In genomic region chr3:131026321-131027151, GRCh38 we compare ENCODE assay signal across 8 cellular contexts. TPM values are rescaled to one million over a fixed set of nuclear protein-coding genes. Genes with fewer than 3 reads are reported as not detected.
DNase-seq lines count a peak whose midpoint lies in the region; ATAC-seq and TF ChIP-seq lines count a peak whose summit lies in the region.

ASTE1 (minus strand) TSS chr3:131026825; CDS start chr3:131025306, 1,519 bp downstream.
NEK11 (plus strand) TSS chr3:131026877; CDS start chr3:131029709, 2,832 bp downstream.

- H3K36me3 Mint-ChIP-seq in naive thymus-derived CD4-positive, alpha-beta T cell, result peaks cover 8 to 26% (median 21%) of the 10 kb centered on the region in 5 donors
- H3K36me3 Mint-ChIP-seq in stimulated activated naive B cell treated with anti-CD40 and anti-IgM and Interleukin-4, amounts not matched to agents 10 μg/mL and 1 μg/mL and 100 μg/mL, for 72 hours, result peaks cover 20% of the 10 kb centered on the region in 2 donors

- peak; percentile 90 for DNase-seq in DMS79 treated with DMSO at 0.1 percent for 48 hours (lab: John Stamatoyannopoulos, UW)
- peak; percentile 61 for DNase-seq in Panc1 (ENCODE audit: low read depth, low spot score)
- peak; percentile 85 for DNase-seq in activated T-helper 1 cell treated with Interleukin-2 at 50 U/mL for 16 hours (ENCODE audit: low read depth)
- peak; percentile 85 for DNase-seq in fibroblast of gingiva (ENCODE audit: low read depth)
- DNase-seq in naive thymus-derived CD4-positive, alpha-beta T cell, result peak; percentile 87 to 95 (median 92)
- DNase-seq in stimulated activated naive B cell treated with anti-CD40 and anti-IgM and Interleukin-4, amounts not matched to agents 10 μg/mL and 1 μg/mL and 100 μg/mL, for 72 hours, result peak; percentile 86

- H3K27me3 Mint-ChIP-seq in naive thymus-derived CD4-positive, alpha-beta T cell, result peaks cover 0 to 6% (median 0%) of the 10 kb centered on the region in 5 donors
- no peaks in the 10 kb centered on the region for H3K27me3 Mint-ChIP-seq in stimulated activated naive B cell treated with anti-CD40 and anti-IgM and Interleukin-4, amounts not matched to agents 10 μg/mL and 1 μg/mL and 100 μg/mL, for 72 hours

- H3K79me2 ChIP-seq in KMS-11 (ENCODE audit: insufficient read depth, low read depth), result no peaks in the 10 kb centered on the region

- ATAC-seq in GM21786 (IDR thresholded peaks at IDR 0.05; ENCODE audit: unreplicated experiment), result peak; percentile 97
- peak; percentile 100 for ATAC-seq in Panc1
- peak; percentile 99 for ATAC-seq in naive thymus-derived CD4-positive, alpha-beta T cell
- ATAC-seq in stimulated activated naive B cell treated with anti-CD40 and anti-IgM and Interleukin-4, amounts not matched to agents 10 μg/mL and 1 μg/mL and 100 μg/mL, for 72 hours (replicated peaks), result peak; percentile 98 to 99

- H3K4me3 ChIP-seq in KMS-11 (IDR thresholded peaks at IDR 0.05; ENCODE audit: insufficient read depth, low read depth, low read length), result peak within 1 kb of the TSS; percentile 98
- peak within 1 kb of the TSS; percentile 87 to 88 for H3K4me3 ChIP-seq in Panc1 (ENCODE audit: low read depth in 2 of 2, low read length in 2 of 2)
- H3K4me3 ChIP-seq in naive thymus-derived CD4-positive, alpha-beta T cell (ENCODE audit: low read length), result peak within 1 kb of the TSS; percentile 97

- H3K9me3 ChIP-seq in Panc1 (ENCODE audit: control insufficient read depth, insufficient read depth, low read depth, low read length), result no peaks in the 10 kb centered on the region
- no peaks in the 10 kb centered on the region for H3K9me3 ChIP-seq in naive thymus-derived CD4-positive, alpha-beta T cell (ENCODE audit: control insufficient read depth in 2 of 3, low read length in 3 of 3)

- no peaks in the 10 kb centered on the region for H4K20me1 ChIP-seq in KMS-11 (ENCODE audit: insufficient read depth)

- peak within 1 kb of the TSS; percentile 88 for H3K9ac ChIP-seq in KMS-11

- H3K27ac Mint-ChIP-seq in naive thymus-derived CD4-positive, alpha-beta T cell, result peak within 1 kb of the TSS; percentile 96 to 99 (median 97)
- peak within 1 kb of the TSS; percentile 97 for H3K27ac Mint-ChIP-seq in stimulated activated naive B cell treated with anti-CD40 and anti-IgM and Interleukin-4, amounts not matched to agents 10 μg/mL and 1 μg/mL and 100 μg/mL, for 72 hours

- no peaks in the 10 kb centered on the region for H3K36me3 ChIP-seq in KMS-11 (ENCODE audit: insufficient read depth)
- H3K36me3 ChIP-seq in Panc1 (ENCODE audit: control insufficient read depth, insufficient read depth, low read length), result peaks cover 4% of the 10 kb centered on the region; the same call in 1 of the 2 replicates
- H3K36me3 ChIP-seq in naive thymus-derived CD4-positive, alpha-beta T cell (ENCODE audit: control insufficient read depth in 2 of 3, insufficient read depth in 3 of 3, low read length in 3 of 3), result peaks cover 0 to 5% (median 0%) of the 10 kb centered on the region in 3 experiments

- peak within 1 kb of the TSS; percentile 61 for H3K4me2 ChIP-seq in KMS-11

- no peaks in the 10 kb centered on the region for H3K27me3 ChIP-seq in KMS-11 (ENCODE audit: insufficient read depth, low read depth)
- H3K27me3 ChIP-seq in Panc1 (ENCODE audit: control insufficient read depth, insufficient read depth, low read length), result no peaks in the 10 kb centered on the region
- no peaks in the 10 kb centered on the region for H3K27me3 ChIP-seq in naive thymus-derived CD4-positive, alpha-beta T cell (ENCODE audit: control insufficient read depth in 2 of 2, insufficient read depth in 2 of 2, low read length in 2 of 2)

- H3K4me1 ChIP-seq in KMS-11 (ENCODE audit: low read depth, poor library complexity, severe bottlenecking) (peaks cover 11% of the 10 kb centered on the region), Panc1 (ENCODE audit: control insufficient read depth, insufficient read depth, low read length) (peaks cover 14% of the 10 kb centered on the region)
- H3K4me1 ChIP-seq in naive thymus-derived CD4-positive, alpha-beta T cell (ENCODE audit: control insufficient read depth in 2 of 2, insufficient read depth in 2 of 2, low read length in 2 of 2), result peaks cover 34 to 40% of the 10 kb centered on the region in 2 donors

- intact Hi-C loops in Panc1 (cut with micrococcal nuclease; ENCODE audit: unreplicated experiment), result no loop called here
- intact Hi-C loops in naive thymus-derived CD4-positive, alpha-beta T cell (cut with micrococcal nuclease), result loop anchor here (1.0 to 10.0 kb wide), 13 partner anchors 16 to 1696 kb away; partner anchors contain the start of genes DNAJC13 (in 2 of the 2), NUDT16 (in 2 of the 2), PIK3R4 (in 2 of the 2) and ACAD11 (in 1 of the 2)

- peaks cover 0 to 2% (median 0%) of the 10 kb centered on the region in 11 donors for H3K9me3 Mint-ChIP-seq in naive thymus-derived CD4-positive, alpha-beta T cell
- no peaks in the 10 kb centered on the region for H3K9me3 Mint-ChIP-seq in stimulated activated naive B cell treated with anti-CD40 and anti-IgM and Interleukin-4, amounts not matched to agents 10 μg/mL and 1 μg/mL and 100 μg/mL, for 72 hours

- 0 out of 2 replicates have a peak, but pooled peaks have one; percentile 14 for TF ChIP-seq CTCF in KMS-11 (conservative IDR thresholded peaks at IDR 0.05; ENCODE audit: low read depth, low read length)
- no peak for TF ChIP-seq CTCF in Panc1 (IDR thresholded peaks at IDR 0.05)

- CTCF ChIA-PET in Panc1 (lab: Charles Lee), result no interaction called here
- CTCF ChIA-PET in naive thymus-derived CD4-positive, alpha-beta T cell (lab: Charles Lee), result interaction anchor here (1.1 to 1.2 kb wide), 2 partner anchors 17 to 133 kb away, joined by 3 read pairs; no protein-coding TSS in a partner anchor

- BruUV-seq in Panc1 (replicated peaks; lab: Mats Ljungman, UMichigan), result TSS peak; percentile 76

- H3K4me1 Mint-ChIP-seq in naive thymus-derived CD4-positive, alpha-beta T cell, result peaks cover 29 to 59% (median 52%) of the 10 kb centered on the region in 7 donors
- peaks cover 21 to 36% of the 10 kb centered on the region in 2 donors for H3K4me1 Mint-ChIP-seq in stimulated activated naive B cell treated with anti-CD40 and anti-IgM and Interleukin-4, amounts not matched to agents 10 μg/mL and 1 μg/mL and 100 μg/mL, for 72 hours

- H3K27ac ChIP-seq in KMS-11, result peak within 1 kb of the TSS; percentile 79
- peak within 1 kb of the TSS; percentile 92 for H3K27ac ChIP-seq in Panc1 (ENCODE audit: low read length)
- H3K27ac ChIP-seq in naive thymus-derived CD4-positive, alpha-beta T cell (ENCODE audit: low read depth, low read length), result peak within 1 kb of the TSS; percentile 95

- H2AFZ ChIP-seq in KMS-11 (ENCODE audit: low read depth), result peak within 1 kb of the TSS; percentile 70

- in situ Hi-C loops in Panc1 (cut with HindIII; ENCODE audit: low pct_unique_long_range_greater_than_20kb, low sequenced_read_pairs), result no loop called here

- POLR2A ChIA-PET in Panc1 (lab: Charles Lee), result interaction anchor here (0.6 to 1.1 kb wide), 3 partner anchors 12 to 653 kb away, joined by 3 to 6 read pairs (median 4); no protein-coding TSS in a partner anchor
- POLR2A ChIA-PET in naive thymus-derived CD4-positive, alpha-beta T cell (lab: Charles Lee), result interaction anchor here (1.1 to 4.0 kb wide), 8 partner anchors 11 to 475 kb away, joined by 3 to 46 read pairs (median 6); partner anchors contain the start of genes ATP2C1 and NUDT16

- H3K4me3 Mint-ChIP-seq in naive thymus-derived CD4-positive, alpha-beta T cell, result peak within 1 kb of the TSS; percentile 85 to 96 (median 89)
- peak within 1 kb of the TSS; percentile 91 to 97 for H3K4me3 Mint-ChIP-seq in stimulated activated naive B cell treated with anti-CD40 and anti-IgM and Interleukin-4, amounts not matched to agents 10 μg/mL and 1 μg/mL and 100 μg/mL, for 72 hours

RNA-seq across cellular contexts. Expression of gene ASTE1, which starts in this region (rescaled TPM):
- total RNA-seq in Panc1 (2021; ENCODE audit: unreplicated experiment), result 7.4 TPM
- 4.7 TPM for polyA plus RNA-seq in Panc1 (2012; ENCODE audit: insufficient read length)
- 10 to 100 TPM; 18.7 to 38.5 (median 27.0) TPM for total RNA-seq in naive thymus-derived CD4-positive, alpha-beta T cell
- polyA plus RNA-seq in naive thymus-derived CD4-positive, alpha-beta T cell, result 10 to 100 TPM; 23.6 to 34.3 TPM

RNA-seq across cellular contexts. Expression of gene NEK11, which starts in this region (rescaled TPM):
- 9.5 TPM for total RNA-seq in Panc1 (2021; ENCODE audit: unreplicated experiment)
- 5.8 TPM for polyA plus RNA-seq in Panc1 (2012; ENCODE audit: insufficient read length)
- 1 to 10 TPM; 1.7 to 9.0 (median 5.3) TPM for total RNA-seq in naive thymus-derived CD4-positive, alpha-beta T cell
- 1 to 10 TPM; 1.5 to 1.6 TPM for polyA plus RNA-seq in naive thymus-derived CD4-positive, alpha-beta T cell

Comparison
In these comparisons a context has a peak if more than half of its experiments do, and no peak if none do; other contexts are left out.
1. Peak in every context shown above with its lines: DNase-seq, ATAC-seq, H3K4me3 ChIP-seq and H3K27ac ChIP-seq.